ENCODE assay signal across 11 cellular contexts in genomic region chr5:124157320-124157719, GRCh38.
DNase-seq lines count a peak whose midpoint lies in the region; ATAC-seq and TF ChIP-seq lines count a peak whose summit lies in the region.
"Had no signal": no experiment of that assay in that cellular context is flagged by ENCODE, and none has a peak within 500 bp of the region (broad histone marks: within the 10 kb centered on the region; RNA-seq: fewer than 3 reads in every experiment).

No MANE protein-coding gene starts in this region.

- H3K27me3 Mint-ChIP-seq in glutamatergic neuron (ENCODE audit: unreplicated experiment), result no peaks in the 10 kb centered on the region
- H3K27me3 Mint-ChIP-seq: activated naive CD4-positive, alpha-beta T cell treated with anti-CD3 and anti-CD28 coated beads, Interleukin-2, amount 50 U/mL, for 24 hours; CD4-positive, alpha-beta memory T cell; progenitor cell of endocrine pancreas had no signal

- peaks cover 11% of the 10 kb centered on the region for H3K36me3 Mint-ChIP-seq in glutamatergic neuron (ENCODE audit: unreplicated experiment)
- H3K36me3 Mint-ChIP-seq: activated naive CD4-positive, alpha-beta T cell treated with anti-CD3 and anti-CD28 coated beads, Interleukin-2, amount 50 U/mL, for 24 hours; CD4-positive, alpha-beta memory T cell had no signal

- H3K4me3 Mint-ChIP-seq in glutamatergic neuron (ENCODE audit: unreplicated experiment), result no peak overlapping the region
- H3K4me3 Mint-ChIP-seq: activated naive CD4-positive, alpha-beta T cell treated with anti-CD3 and anti-CD28 coated beads, Interleukin-2, amount 50 U/mL, for 24 hours; CD4-positive, alpha-beta memory T cell had no signal

- no peaks in the 10 kb centered on the region for H3K4me1 Mint-ChIP-seq in glutamatergic neuron (ENCODE audit: low read depth, unreplicated experiment)
- H3K4me1 Mint-ChIP-seq: activated naive CD4-positive, alpha-beta T cell treated with anti-CD3 and anti-CD28 coated beads, Interleukin-2, amount 50 U/mL, for 24 hours; CD4-positive, alpha-beta memory T cell had no signal

- 85 to 88% methylated on average over 2 of the region's 2 CpGs for WGBS in testis, 2 donors

- H3K4me1 ChIP-seq in testis (no peaks in the 10 kb centered on the region), vagina (no peaks in the 10 kb centered on the region)

- POLR2A ChIA-PET in AG04450 (lab: Yijun Ruan, JAX), result no interaction called here

- H3K27ac Mint-ChIP-seq in glutamatergic neuron (ENCODE audit: unreplicated experiment), result no peak overlapping the region
- H3K27ac Mint-ChIP-seq: activated naive CD4-positive, alpha-beta T cell treated with anti-CD3 and anti-CD28 coated beads, Interleukin-2, amount 50 U/mL, for 24 hours; CD4-positive, alpha-beta memory T cell; progenitor cell of endocrine pancreas had no signal

- H3K27ac ChIP-seq in AG04450 (ENCODE audit: low read depth, low read length) (no peak overlapping the region), dorsolateral prefrontal cortex (peak overlapping the region in 37 of 59 donors; percentile 2 to 73 (median 27)), testis (no peak overlapping the region), vagina (no peak overlapping the region)

- no peak for TF ChIP-seq POLR2A in testis (IDR thresholded peaks at IDR 0.05)
- TF ChIP-seq POLR2A in vagina (IDR thresholded peaks at IDR 0.05), result no peak

- peak; percentile 63 for ATAC-seq in GM19455 (IDR thresholded peaks at IDR 0.05; ENCODE audit: unreplicated experiment)

- H3K9me3 Mint-ChIP-seq in glutamatergic neuron (ENCODE audit: unreplicated experiment), result no peaks in the 10 kb centered on the region

- TF ChIP-seq CTCF in AG04450 (IDR thresholded peaks at IDR 0.05; ENCODE audit: low read depth, low read length) (no peak), dorsolateral prefrontal cortex (IDR thresholded peaks at IDR 0.05 in 54 of 56, conservative IDR thresholded peaks at IDR 0.05 in 2 of 56; ENCODE audit: low read depth in 1 of 56, partially characterized antibody in 56 of 56) (no peak), testis (IDR thresholded peaks at IDR 0.05) (no peak), glutamatergic neuron (IDR thresholded peaks at IDR 0.05; ENCODE audit: partially characterized antibody, unreplicated experiment) (no peak), vagina (IDR thresholded peaks at IDR 0.05) (no peak)

- H3K27me3 ChIP-seq in AG04450 (ENCODE audit: control insufficient read depth, insufficient read depth, low read length) (no peaks in the 10 kb centered on the region), dorsolateral prefrontal cortex (no peaks in the 10 kb centered on the region), testis (no peaks in the 10 kb centered on the region), vagina (no peaks in the 10 kb centered on the region)

- H3K36me3 ChIP-seq in testis (ENCODE audit: low read depth, missing control alignments) (no peaks in the 10 kb centered on the region), vagina (no peaks in the 10 kb centered on the region)

- DNase-seq in AG04450 (ENCODE audit: low read depth, low spot score), result no peak
- DNase-seq in NAMALWA (ENCODE audit: low spot score), result peak; percentile 55
- no peak for DNase-seq in dorsolateral prefrontal cortex
- DNase-seq in testis, result no peak
- no peak for DNase-seq in glutamatergic neuron
- no peak for DNase-seq in vagina (ENCODE audit: extremely low spot score in 2 of 2)
- no peak for DNase-seq in DMS153 (lab: John Stamatoyannopoulos, UW)
- DNase-seq: CD4-positive, alpha-beta memory T cell had no signal

- H3K9me3 ChIP-seq in AG04450 (ENCODE audit: control insufficient read depth, insufficient read depth, low read length), result peaks cover 4% of the 10 kb centered on the region; the same call in 1 of the 2 replicates
- H3K9me3 ChIP-seq in testis, result no peaks in the 10 kb centered on the region
- peaks cover 24% of the 10 kb centered on the region for H3K9me3 ChIP-seq in vagina

- CTCF ChIA-PET in AG04450 (lab: Charles Lee), result no interaction called here

- intact Hi-C loops in dorsolateral prefrontal cortex (cut with DNase I), result no loop called here
- intact Hi-C loops in testis (cut with DNase I; ENCODE audit: low total_unique reads), result no loop called here
- intact Hi-C loops in vagina (cut with DNase I), result no loop called here

- H3K4me3 ChIP-seq in AG04450 (ENCODE audit: low read depth, low read length) (peak overlapping the region; percentile 21), dorsolateral prefrontal cortex (peak overlapping the region in 46 of 59 donors; percentile 2 to 56 (median 31)), testis (no peak overlapping the region), vagina (no peak overlapping the region)

Comparison
In these comparisons a context has a peak if more than half of its experiments do, and no peak if none do; other contexts are left out.
1. H3K27ac ChIP-seq: peak in dorsolateral prefrontal cortex (37 of 59); none in AG04450 (single experiment), testis (0 of 2) and vagina (single experiment).
2. H3K4me3 ChIP-seq: peak in AG04450 (single experiment) and dorsolateral prefrontal cortex (46 of 59); none in testis (0 of 2) and vagina (0 of 2).